ENCODE assay signal across 1 cellular context in the genomic region with DNA sequence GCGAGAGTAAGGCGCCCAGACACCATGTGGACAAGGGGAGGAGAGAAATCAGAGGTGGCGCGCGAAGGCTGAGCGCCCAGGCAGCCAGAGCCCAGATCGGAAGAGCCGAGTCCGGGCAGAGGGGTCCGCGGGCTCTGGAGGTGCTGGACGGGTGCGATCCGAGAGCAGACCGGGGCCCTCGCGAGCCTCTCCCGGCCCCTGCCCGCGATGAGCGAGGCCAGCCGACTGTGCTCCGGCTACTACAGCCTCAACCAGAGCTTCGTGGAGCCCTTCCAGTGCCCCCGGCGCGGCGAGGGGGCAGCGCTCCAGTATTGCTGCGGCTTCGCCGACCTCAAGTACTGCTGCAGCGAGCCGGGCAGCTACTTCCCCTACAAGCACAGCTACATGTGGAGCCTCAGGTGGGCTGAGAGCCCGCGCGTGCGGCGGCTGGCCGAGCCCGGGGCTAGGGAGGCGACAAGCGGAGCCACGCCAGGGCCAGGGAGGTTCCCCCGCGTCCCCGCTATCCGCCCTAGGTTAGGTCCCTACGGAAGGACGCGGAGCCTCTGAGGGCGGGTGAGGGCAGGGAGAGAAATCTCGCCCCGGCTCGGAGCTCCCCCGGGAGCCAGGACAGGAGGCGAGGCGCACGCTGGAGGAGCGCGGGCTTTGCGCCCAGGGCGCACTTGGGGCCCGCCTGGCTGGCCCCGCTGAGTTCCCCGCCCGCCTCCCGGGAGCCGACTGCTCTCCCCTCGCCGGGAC.
A peak's percentile ranks its signal among the peaks of the same experiment; 100 is the strongest.
TF ChIP-seq lines count a peak whose summit lies in the region.

A gene (plus strand): TSS at position 87 of the 735 bp plus-strand sequence. CDS start 121 bp downstream, at position 208.

TF ChIP-seq in HEK293, 187 proteins besides CTCF, POLR2A, EP300 and RAD21 (continued from another document and continues in another):
- TF ChIP-seq PRDM1 (tag by site-specific recombination; IDR thresholded peaks at IDR 0.05) (no peak), EGR2 (tag by site-specific recombination; IDR thresholded peaks at IDR 0.05; ENCODE audit: low read depth) (no peak), ZNF19 (tag by site-specific recombination; IDR thresholded peaks at IDR 0.05; ENCODE audit: low read depth) (no peak), KLF9 (tag by site-specific recombination; IDR thresholded peaks at IDR 0.05; ENCODE audit: low read depth) (no peak), ZNF660 (tag by site-specific recombination; IDR thresholded peaks at IDR 0.05) (peak; percentile 69), ZNF521 (tag by site-specific recombination; IDR thresholded peaks at IDR 0.05) (no peak), KLF7 (tag by site-specific recombination; IDR thresholded peaks at IDR 0.05; ENCODE audit: borderline replicate concordance) (0 out of 2 replicates have a peak, but pooled peaks have one; percentile 0), ZNF426 (tag by site-specific recombination; IDR thresholded peaks at IDR 0.05) (no peak), KLF1 (tag by site-specific recombination; IDR thresholded peaks at IDR 0.05) (peak; percentile 5; the same call in 1 of the 2 replicates), BCL11B (tag by site-specific recombination; IDR thresholded peaks at IDR 0.05; ENCODE audit: low read depth) (no peak), ZNF248 (tag by site-specific recombination; IDR thresholded peaks at IDR 0.05) (no peak), ZNF777 (tag by site-specific recombination; IDR thresholded peaks at IDR 0.05; ENCODE audit: borderline replicate concordance) (no peak), ZNF501 (tag by site-specific recombination; IDR thresholded peaks at IDR 0.05) (peak; percentile 39; the same call in 1 of the 2 replicates), ZNF138 (tag by site-specific recombination; IDR thresholded peaks at IDR 0.05; ENCODE audit: borderline replicate concordance) (no peak), HOXC10 (CRISPR knock-in tag; IDR thresholded peaks at IDR 0.05) (no peak), ZSCAN30 (tag by site-specific recombination; IDR thresholded peaks at IDR 0.05) (0 out of 2 replicates have a peak, but pooled peaks have one; percentile 8), ZFP41 (tag by site-specific recombination; IDR thresholded peaks at IDR 0.05; ENCODE audit: borderline replicate concordance) (no peak), ZNF274 (IDR thresholded peaks at IDR 0.05; ENCODE audit: low read length) (no peak), ZNF274 (tag by site-specific recombination; IDR thresholded peaks at IDR 0.05; ENCODE audit: borderline replicate concordance) (no peak), TCF7L2 (IDR thresholded peaks at IDR 0.05; ENCODE audit: borderline replicate concordance, low read depth, low read length) (peak; percentile 37; the same call in 1 of the 2 replicates), RBAK (tag by site-specific recombination; IDR thresholded peaks at IDR 0.05) (no peak), ZNF292 (tag by site-specific recombination; IDR thresholded peaks at IDR 0.05; ENCODE audit: borderline replicate concordance, low read depth) (no peak), BCL11A (tag by site-specific recombination; IDR thresholded peaks at IDR 0.05; ENCODE audit: low read depth) (no peak), ZNF624 (tag by site-specific recombination; IDR thresholded peaks at IDR 0.05) (no peak), ZNF311 (tag by site-specific recombination; IDR thresholded peaks at IDR 0.05; ENCODE audit: borderline replicate concordance) (no peak), ZNF529 (tag by site-specific recombination; IDR thresholded peaks at IDR 0.05; ENCODE audit: insufficient replicate concordance) (no peak), MEIS1 (CRISPR knock-in tag; IDR thresholded peaks at IDR 0.05; ENCODE audit: borderline replicate concordance) (no peak), ZNF404 (tag by site-specific recombination; IDR thresholded peaks at IDR 0.05) (no peak), ZNF561 (tag by site-specific recombination; IDR thresholded peaks at IDR 0.05; ENCODE audit: borderline replicate concordance) (peak; percentile 22; the same call in 1 of the 2 replicates)
- TF ChIP-seq, protein P1, sequence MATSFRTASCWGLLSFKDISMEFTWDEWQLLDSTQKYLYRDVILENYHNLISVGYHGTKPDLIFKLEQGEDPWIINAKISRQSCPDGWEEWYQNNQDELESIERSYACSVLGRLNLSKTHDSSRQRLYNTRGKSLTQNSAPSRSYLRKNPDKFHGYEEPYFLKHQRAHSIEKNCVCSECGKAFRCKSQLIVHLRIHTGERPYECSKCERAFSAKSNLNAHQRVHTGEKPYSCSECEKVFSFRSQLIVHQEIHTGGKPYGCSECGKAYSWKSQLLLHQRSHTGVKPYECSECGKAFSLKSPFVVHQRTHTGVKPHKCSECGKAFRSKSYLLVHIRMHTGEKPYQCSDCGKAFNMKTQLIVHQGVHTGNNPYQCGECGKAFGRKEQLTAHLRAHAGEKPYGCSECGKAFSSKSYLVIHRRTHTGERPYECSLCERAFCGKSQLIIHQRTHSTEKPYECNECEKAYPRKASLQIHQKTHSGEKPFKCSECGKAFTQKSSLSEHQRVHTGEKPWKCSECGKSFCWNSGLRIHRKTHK (tag by site-specific recombination; IDR thresholded peaks at IDR 0.05): no peak
- TF ChIP-seq, protein P2, sequence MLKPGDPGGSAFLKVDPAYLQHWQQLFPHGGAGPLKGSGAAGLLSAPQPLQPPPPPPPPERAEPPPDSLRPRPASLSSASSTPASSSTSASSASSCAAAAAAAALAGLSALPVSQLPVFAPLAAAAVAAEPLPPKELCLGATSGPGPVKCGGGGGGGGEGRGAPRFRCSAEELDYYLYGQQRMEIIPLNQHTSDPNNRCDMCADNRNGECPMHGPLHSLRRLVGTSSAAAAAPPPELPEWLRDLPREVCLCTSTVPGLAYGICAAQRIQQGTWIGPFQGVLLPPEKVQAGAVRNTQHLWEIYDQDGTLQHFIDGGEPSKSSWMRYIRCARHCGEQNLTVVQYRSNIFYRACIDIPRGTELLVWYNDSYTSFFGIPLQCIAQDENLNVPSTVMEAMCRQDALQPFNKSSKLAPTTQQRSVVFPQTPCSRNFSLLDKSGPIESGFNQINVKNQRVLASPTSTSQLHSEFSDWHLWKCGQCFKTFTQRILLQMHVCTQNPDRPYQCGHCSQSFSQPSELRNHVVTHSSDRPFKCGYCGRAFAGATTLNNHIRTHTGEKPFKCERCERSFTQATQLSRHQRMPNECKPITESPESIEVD (tag by site-specific recombination; IDR thresholded peaks at IDR 0.05): no peak
- TF ChIP-seq, protein P3, sequence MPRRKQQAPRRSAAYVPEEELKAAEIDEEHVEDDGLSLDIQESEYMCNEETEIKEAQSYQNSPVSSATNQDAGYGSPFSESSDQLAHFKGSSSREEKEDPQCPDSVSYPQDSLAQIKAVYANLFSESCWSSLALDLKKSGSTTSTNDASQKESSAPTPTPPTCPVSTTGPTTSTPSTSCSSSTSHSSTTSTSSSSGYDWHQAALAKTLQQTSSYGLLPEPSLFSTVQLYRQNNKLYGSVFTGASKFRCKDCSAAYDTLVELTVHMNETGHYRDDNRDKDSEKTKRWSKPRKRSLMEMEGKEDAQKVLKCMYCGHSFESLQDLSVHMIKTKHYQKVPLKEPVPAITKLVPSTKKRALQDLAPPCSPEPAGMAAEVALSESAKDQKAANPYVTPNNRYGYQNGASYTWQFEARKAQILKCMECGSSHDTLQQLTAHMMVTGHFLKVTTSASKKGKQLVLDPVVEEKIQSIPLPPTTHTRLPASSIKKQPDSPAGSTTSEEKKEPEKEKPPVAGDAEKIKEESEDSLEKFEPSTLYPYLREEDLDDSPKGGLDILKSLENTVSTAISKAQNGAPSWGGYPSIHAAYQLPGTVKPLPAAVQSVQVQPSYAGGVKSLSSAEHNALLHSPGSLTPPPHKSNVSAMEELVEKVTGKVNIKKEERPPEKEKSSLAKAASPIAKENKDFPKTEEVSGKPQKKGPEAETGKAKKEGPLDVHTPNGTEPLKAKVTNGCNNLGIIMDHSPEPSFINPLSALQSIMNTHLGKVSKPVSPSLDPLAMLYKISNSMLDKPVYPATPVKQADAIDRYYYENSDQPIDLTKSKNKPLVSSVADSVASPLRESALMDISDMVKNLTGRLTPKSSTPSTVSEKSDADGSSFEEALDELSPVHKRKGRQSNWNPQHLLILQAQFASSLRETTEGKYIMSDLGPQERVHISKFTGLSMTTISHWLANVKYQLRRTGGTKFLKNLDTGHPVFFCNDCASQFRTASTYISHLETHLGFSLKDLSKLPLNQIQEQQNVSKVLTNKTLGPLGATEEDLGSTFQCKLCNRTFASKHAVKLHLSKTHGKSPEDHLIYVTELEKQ (tag by site-specific recombination; IDR thresholded peaks at IDR 0.05; ENCODE audit: borderline replicate concordance): no peak
- TF ChIP-seq, protein P4, sequence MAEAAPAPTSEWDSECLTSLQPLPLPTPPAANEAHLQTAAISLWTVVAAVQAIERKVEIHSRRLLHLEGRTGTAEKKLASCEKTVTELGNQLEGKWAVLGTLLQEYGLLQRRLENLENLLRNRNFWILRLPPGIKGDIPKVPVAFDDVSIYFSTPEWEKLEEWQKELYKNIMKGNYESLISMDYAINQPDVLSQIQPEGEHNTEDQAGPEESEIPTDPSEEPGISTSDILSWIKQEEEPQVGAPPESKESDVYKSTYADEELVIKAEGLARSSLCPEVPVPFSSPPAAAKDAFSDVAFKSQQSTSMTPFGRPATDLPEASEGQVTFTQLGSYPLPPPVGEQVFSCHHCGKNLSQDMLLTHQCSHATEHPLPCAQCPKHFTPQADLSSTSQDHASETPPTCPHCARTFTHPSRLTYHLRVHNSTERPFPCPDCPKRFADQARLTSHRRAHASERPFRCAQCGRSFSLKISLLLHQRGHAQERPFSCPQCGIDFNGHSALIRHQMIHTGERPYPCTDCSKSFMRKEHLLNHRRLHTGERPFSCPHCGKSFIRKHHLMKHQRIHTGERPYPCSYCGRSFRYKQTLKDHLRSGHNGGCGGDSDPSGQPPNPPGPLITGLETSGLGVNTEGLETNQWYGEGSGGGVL (tag by site-specific recombination; IDR thresholded peaks at IDR 0.05): peak; percentile 74
- TF ChIP-seq, protein P5, sequence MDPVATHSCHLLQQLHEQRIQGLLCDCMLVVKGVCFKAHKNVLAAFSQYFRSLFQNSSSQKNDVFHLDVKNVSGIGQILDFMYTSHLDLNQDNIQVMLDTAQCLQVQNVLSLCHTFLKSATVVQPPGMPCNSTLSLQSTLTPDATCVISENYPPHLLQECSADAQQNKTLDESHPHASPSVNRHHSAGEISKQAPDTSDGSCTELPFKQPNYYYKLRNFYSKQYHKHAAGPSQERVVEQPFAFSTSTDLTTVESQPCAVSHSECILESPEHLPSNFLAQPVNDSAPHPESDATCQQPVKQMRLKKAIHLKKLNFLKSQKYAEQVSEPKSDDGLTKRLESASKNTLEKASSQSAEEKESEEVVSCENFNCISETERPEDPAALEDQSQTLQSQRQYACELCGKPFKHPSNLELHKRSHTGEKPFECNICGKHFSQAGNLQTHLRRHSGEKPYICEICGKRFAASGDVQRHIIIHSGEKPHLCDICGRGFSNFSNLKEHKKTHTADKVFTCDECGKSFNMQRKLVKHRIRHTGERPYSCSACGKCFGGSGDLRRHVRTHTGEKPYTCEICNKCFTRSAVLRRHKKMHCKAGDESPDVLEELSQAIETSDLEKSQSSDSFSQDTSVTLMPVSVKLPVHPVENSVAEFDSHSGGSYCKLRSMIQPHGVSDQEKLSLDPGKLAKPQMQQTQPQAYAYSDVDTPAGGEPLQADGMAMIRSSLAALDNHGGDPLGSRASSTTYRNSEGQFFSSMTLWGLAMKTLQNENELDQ (tag by site-specific recombination; IDR thresholded peaks at IDR 0.05; ENCODE audit: low read depth): no peak
- TF ChIP-seq, protein P6, sequence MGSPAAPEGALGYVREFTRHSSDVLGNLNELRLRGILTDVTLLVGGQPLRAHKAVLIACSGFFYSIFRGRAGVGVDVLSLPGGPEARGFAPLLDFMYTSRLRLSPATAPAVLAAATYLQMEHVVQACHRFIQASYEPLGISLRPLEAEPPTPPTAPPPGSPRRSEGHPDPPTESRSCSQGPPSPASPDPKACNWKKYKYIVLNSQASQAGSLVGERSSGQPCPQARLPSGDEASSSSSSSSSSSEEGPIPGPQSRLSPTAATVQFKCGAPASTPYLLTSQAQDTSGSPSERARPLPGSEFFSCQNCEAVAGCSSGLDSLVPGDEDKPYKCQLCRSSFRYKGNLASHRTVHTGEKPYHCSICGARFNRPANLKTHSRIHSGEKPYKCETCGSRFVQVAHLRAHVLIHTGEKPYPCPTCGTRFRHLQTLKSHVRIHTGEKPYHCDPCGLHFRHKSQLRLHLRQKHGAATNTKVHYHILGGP (tag by site-specific recombination; IDR thresholded peaks at IDR 0.05): no peak
- TF ChIP-seq, protein P7, sequence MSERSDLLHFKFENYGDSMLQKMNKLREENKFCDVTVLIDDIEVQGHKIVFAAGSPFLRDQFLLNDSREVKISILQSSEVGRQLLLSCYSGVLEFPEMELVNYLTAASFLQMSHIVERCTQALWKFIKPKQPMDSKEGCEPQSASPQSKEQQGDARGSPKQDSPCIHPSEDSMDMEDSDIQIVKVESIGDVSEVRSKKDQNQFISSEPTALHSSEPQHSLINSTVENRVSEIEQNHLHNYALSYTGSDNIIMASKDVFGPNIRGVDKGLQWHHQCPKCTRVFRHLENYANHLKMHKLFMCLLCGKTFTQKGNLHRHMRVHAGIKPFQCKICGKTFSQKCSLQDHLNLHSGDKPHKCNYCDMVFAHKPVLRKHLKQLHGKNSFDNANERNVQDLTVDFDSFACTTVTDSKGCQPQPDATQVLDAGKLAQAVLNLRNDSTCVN (tag by site-specific recombination; optimal IDR thresholded peaks at IDR 0.05): peak; percentile 94
- TF ChIP-seq, protein P8, sequence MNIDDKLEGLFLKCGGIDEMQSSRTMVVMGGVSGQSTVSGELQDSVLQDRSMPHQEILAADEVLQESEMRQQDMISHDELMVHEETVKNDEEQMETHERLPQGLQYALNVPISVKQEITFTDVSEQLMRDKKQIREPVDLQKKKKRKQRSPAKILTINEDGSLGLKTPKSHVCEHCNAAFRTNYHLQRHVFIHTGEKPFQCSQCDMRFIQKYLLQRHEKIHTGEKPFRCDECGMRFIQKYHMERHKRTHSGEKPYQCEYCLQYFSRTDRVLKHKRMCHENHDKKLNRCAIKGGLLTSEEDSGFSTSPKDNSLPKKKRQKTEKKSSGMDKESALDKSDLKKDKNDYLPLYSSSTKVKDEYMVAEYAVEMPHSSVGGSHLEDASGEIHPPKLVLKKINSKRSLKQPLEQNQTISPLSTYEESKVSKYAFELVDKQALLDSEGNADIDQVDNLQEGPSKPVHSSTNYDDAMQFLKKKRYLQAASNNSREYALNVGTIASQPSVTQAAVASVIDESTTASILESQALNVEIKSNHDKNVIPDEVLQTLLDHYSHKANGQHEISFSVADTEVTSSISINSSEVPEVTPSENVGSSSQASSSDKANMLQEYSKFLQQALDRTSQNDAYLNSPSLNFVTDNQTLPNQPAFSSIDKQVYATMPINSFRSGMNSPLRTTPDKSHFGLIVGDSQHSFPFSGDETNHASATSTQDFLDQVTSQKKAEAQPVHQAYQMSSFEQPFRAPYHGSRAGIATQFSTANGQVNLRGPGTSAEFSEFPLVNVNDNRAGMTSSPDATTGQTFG (tag by site-specific recombination; IDR thresholded peaks at IDR 0.05; ENCODE audit: borderline replicate concordance): no peak
- TF ChIP-seq, protein P9, sequence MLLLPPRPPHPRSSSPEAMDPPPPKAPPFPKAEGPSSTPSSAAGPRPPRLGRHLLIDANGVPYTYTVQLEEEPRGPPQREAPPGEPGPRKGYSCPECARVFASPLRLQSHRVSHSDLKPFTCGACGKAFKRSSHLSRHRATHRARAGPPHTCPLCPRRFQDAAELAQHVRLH (tag by site-specific recombination; IDR thresholded peaks at IDR 0.05): no peak; the same call in 1 of the 2 replicates
- TF ChIP-seq, protein P10, sequence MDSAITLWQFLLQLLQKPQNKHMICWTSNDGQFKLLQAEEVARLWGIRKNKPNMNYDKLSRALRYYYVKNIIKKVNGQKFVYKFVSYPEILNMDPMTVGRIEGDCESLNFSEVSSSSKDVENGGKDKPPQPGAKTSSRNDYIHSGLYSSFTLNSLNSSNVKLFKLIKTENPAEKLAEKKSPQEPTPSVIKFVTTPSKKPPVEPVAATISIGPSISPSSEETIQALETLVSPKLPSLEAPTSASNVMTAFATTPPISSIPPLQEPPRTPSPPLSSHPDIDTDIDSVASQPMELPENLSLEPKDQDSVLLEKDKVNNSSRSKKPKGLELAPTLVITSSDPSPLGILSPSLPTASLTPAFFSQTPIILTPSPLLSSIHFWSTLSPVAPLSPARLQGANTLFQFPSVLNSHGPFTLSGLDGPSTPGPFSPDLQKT (IDR thresholded peaks at IDR 0.05; ENCODE audit: borderline replicate concordance, low read depth, low read length): no peak
